ENCODE assay signal across 1 cellular context in genomic region chr21:36858320-36858957, GRCh38.
TF ChIP-seq lines count a peak whose summit lies in the region.

No MANE protein-coding gene starts in this region.

TF ChIP-seq in HepG2, 621 proteins besides CTCF, POLR2A, EP300 and RAD21 (continued from another document and continues in another):
- TF ChIP-seq, protein P1, sequence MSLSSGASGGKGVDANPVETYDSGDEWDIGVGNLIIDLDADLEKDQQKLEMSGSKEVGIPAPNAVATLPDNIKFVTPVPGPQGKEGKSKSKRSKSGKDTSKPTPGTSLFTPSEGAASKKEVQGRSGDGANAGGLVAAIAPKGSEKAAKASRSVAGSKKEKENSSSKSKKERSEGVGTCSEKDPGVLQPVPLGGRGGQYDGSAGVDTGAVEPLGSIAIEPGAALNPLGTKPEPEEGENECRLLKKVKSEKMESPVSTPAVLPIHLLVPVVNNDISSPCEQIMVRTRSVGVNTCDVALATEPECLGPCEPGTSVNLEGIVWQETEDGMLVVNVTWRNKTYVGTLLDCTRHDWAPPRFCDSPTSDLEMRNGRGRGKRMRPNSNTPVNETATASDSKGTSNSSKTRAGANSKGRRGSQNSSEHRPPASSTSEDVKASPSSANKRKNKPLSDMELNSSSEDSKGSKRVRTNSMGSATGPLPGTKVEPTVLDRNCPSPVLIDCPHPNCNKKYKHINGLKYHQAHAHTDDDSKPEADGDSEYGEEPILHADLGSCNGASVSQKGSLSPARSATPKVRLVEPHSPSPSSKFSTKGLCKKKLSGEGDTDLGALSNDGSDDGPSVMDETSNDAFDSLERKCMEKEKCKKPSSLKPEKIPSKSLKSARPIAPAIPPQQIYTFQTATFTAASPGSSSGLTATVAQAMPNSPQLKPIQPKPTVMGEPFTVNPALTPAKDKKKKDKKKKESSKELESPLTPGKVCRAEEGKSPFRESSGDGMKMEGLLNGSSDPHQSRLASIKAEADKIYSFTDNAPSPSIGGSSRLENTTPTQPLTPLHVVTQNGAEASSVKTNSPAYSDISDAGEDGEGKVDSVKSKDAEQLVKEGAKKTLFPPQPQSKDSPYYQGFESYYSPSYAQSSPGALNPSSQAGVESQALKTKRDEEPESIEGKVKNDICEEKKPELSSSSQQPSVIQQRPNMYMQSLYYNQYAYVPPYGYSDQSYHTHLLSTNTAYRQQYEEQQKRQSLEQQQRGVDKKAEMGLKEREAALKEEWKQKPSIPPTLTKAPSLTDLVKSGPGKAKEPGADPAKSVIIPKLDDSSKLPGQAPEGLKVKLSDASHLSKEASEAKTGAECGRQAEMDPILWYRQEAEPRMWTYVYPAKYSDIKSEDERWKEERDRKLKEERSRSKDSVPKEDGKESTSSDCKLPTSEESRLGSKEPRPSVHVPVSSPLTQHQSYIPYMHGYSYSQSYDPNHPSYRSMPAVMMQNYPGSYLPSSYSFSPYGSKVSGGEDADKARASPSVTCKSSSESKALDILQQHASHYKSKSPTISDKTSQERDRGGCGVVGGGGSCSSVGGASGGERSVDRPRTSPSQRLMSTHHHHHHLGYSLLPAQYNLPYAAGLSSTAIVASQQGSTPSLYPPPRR (CRISPR knock-in tag; IDR thresholded peaks at IDR 0.05; ENCODE audit: borderline replicate concordance): peak; percentile 50; the same call in 1 of the 2 replicates
- TF ChIP-seq NFKB2 (CRISPR knock-in tag; IDR thresholded peaks at IDR 0.05; ENCODE audit: borderline replicate concordance): no peak
- TF ChIP-seq HMG20A (CRISPR knock-in tag; IDR thresholded peaks at IDR 0.05; ENCODE audit: borderline replicate concordance): peak; percentile 68; the same call in 1 of the 2 replicates
- TF ChIP-seq ZNF562 (CRISPR knock-in tag; IDR thresholded peaks at IDR 0.05; ENCODE audit: borderline replicate concordance): no peak
- no peak for TF ChIP-seq ZNF574 (CRISPR knock-in tag; IDR thresholded peaks at IDR 0.05)
- peak; percentile 93 for TF ChIP-seq GATAD2A (CRISPR knock-in tag; IDR thresholded peaks at IDR 0.05)
- TF ChIP-seq ZSCAN5A (CRISPR knock-in tag; IDR thresholded peaks at IDR 0.05; ENCODE audit: borderline replicate concordance): no peak
- peak; percentile 62; the same call in 1 of the 2 replicates for TF ChIP-seq HOMEZ (CRISPR knock-in tag; IDR thresholded peaks at IDR 0.05; ENCODE audit: low read depth)
- no peak for TF ChIP-seq PPARG (CRISPR knock-in tag; conservative IDR thresholded peaks at IDR 0.05)
- no peak for TF ChIP-seq ATF6 (CRISPR knock-in tag; conservative IDR thresholded peaks at IDR 0.05)
- no peak for TF ChIP-seq ZNF549 (CRISPR knock-in tag; IDR thresholded peaks at IDR 0.05)
- TF ChIP-seq SNAPC2 (CRISPR knock-in tag; IDR thresholded peaks at IDR 0.05): no peak
- no peak for TF ChIP-seq NPAS2 (CRISPR knock-in tag; IDR thresholded peaks at IDR 0.05; ENCODE audit: borderline replicate concordance)
- no peak for TF ChIP-seq TAF15 (IDR thresholded peaks at IDR 0.05; ENCODE audit: low read depth, low read length, poor library complexity, severe bottlenecking)
- no peak for TF ChIP-seq ZFP1 (CRISPR knock-in tag; IDR thresholded peaks at IDR 0.05)
- no peak for TF ChIP-seq ZC3H13 (CRISPR knock-in tag; IDR thresholded peaks at IDR 0.05)
- 0 out of 2 replicates have a peak, but pooled peaks have one; percentile 37 for TF ChIP-seq SKIL (CRISPR knock-in tag; IDR thresholded peaks at IDR 0.05; ENCODE audit: borderline replicate concordance)
- TF ChIP-seq WIZ (CRISPR knock-in tag; IDR thresholded peaks at IDR 0.05): no peak
- TF ChIP-seq, protein P2, sequence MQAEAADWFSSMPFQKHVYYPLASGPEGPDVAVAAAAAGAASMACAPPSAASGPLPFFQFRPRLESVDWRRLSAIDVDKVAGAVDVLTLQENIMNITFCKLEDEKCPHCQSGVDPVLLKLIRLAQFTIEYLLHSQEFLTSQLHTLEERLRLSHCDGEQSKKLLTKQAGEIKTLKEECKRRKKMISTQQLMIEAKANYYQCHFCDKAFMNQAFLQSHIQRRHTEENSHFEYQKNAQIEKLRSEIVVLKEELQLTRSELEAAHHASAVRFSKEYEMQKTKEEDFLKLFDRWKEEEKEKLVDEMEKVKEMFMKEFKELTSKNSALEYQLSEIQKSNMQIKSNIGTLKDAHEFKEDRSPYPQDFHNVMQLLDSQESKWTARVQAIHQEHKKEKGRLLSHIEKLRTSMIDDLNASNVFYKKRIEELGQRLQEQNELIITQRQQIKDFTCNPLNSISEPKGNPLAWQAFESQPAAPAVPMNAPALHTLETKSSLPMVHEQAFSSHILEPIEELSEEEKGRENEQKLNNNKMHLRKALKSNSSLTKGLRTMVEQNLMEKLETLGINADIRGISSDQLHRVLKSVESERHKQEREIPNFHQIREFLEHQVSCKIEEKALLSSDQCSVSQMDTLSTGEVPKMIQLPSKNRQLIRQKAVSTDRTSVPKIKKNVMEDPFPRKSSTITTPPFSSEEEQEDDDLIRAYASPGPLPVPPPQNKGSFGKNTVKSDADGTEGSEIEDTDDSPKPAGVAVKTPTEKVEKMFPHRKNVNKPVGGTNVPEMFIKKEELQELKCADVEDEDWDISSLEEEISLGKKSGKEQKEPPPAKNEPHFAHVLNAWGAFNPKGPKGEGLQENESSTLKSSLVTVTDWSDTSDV (CRISPR knock-in tag; IDR thresholded peaks at IDR 0.05): no peak
- TF ChIP-seq SRSF4 (IDR thresholded peaks at IDR 0.05; ENCODE audit: low read depth, low read length, poor library complexity, severe bottlenecking): no peak
- TF ChIP-seq RNF219 (CRISPR knock-in tag; IDR thresholded peaks at IDR 0.05): no peak
- TF ChIP-seq YY1 (IDR thresholded peaks at IDR 0.05; ENCODE audit: insufficient read depth, insufficient replicate concordance, low read depth, low read length): no peak
- TF ChIP-seq, protein P3, sequence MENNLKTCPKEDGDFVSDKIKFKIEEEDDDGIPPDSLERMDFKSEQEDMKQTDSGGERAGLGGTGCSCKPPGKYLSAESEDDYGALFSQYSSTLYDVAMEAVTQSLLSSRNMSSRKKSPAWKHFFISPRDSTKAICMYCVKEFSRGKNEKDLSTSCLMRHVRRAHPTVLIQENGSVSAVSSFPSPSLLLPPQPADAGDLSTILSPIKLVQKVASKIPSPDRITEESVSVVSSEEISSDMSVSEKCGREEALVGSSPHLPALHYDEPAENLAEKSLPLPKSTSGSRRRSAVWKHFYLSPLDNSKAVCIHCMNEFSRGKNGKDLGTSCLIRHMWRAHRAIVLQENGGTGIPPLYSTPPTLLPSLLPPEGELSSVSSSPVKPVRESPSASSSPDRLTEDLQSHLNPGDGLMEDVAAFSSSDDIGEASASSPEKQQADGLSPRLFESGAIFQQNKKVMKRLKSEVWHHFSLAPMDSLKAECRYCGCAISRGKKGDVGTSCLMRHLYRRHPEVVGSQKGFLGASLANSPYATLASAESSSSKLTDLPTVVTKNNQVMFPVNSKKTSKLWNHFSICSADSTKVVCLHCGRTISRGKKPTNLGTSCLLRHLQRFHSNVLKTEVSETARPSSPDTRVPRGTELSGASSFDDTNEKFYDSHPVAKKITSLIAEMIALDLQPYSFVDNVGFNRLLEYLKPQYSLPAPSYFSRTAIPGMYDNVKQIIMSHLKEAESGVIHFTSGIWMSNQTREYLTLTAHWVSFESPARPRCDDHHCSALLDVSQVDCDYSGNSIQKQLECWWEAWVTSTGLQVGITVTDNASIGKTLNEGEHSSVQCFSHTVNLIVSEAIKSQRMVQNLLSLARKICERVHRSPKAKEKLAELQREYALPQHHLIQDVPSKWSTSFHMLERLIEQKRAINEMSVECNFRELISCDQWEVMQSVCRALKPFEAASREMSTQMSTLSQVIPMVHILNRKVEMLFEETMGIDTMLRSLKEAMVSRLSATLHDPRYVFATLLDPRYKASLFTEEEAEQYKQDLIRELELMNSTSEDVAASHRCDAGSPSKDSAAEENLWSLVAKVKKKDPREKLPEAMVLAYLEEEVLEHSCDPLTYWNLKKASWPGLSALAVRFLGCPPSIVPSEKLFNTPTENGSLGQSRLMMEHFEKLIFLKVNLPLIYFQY (CRISPR knock-in tag; IDR thresholded peaks at IDR 0.05; ENCODE audit: borderline replicate concordance): no peak
- TF ChIP-seq ZNF354B (CRISPR knock-in tag; IDR thresholded peaks at IDR 0.05): no peak
- no peak for TF ChIP-seq ZNF160 (CRISPR knock-in tag; IDR thresholded peaks at IDR 0.05)
- TF ChIP-seq FOXA1 (IDR thresholded peaks at IDR 0.05): no peak
- peak; percentile 50 for TF ChIP-seq FOXA1 (CRISPR knock-in tag; IDR thresholded peaks at IDR 0.05)
- no peak for TF ChIP-seq NKX3-1 (CRISPR knock-in tag; IDR thresholded peaks at IDR 0.05)
